Comparison of ENCODE assay signal across 12 cellular contexts in genomic region chrX:30283456-30284200, GRCh38. TPM values are rescaled to one million over a fixed set of nuclear protein-coding genes. Genes with fewer than 3 reads are reported as not detected.
A peak's percentile ranks its signal among the peaks of the same experiment; 100 is the strongest.
DNase-seq lines count a peak whose midpoint lies in the region; ATAC-seq and TF ChIP-seq lines count a peak whose summit lies in the region.
"Had no signal": no experiment of that assay in that cellular context is flagged by ENCODE, and none has a peak within 500 bp of the region (broad histone marks: within the 10 kb centered on the region; RNA-seq: fewer than 3 reads in every experiment).

No MANE protein-coding gene starts in this region.

- CTCF ChIA-PET in BJ (lab: Yijun Ruan, JAX): no interaction called here

- peak; percentile 77 for DNase-seq in BJ (ENCODE audit: low read depth)
- peak; percentile 93 for DNase-seq in HT1080 (ENCODE audit: low read depth)
- peak; percentile 45 for DNase-seq in amniotic stem cell (lab: John Stamatoyannopoulos, UW)
- peak; percentile 72 for DNase-seq in kidney epithelial cell (ENCODE audit: low read depth)
- DNase-seq in NCI-H524 treated with DMSO at 0.1 percent for 48 hours (lab: John Stamatoyannopoulos, UW): no peak
- no peak for DNase-seq in DMS 273 (lab: John Stamatoyannopoulos, UW; ENCODE audit: unreplicated experiment)
- DNase-seq in HuH-7 (ENCODE audit: low spot score): no peak
- DNase-seq: activated CD4-positive, alpha-beta T cell treated with anti-CD3 and anti-CD28 coated beads, Interleukin-2, amount 50 U/mL, for 48 hours; NCI-H1694; spleen had no signal

- no peak for ATAC-seq in HG03045 (IDR thresholded peaks at IDR 0.05; ENCODE audit: unreplicated experiment)

- POLR2A ChIA-PET in BJ (lab: Charles Lee): no interaction called here

- H3K36me3 ChIP-seq in BJ (ENCODE audit: control insufficient read depth, insufficient read depth, low read length): no peaks in the 10 kb centered on the region
- no peaks in the 10 kb centered on the region for H3K36me3 ChIP-seq in kidney epithelial cell (ENCODE audit: control insufficient read depth, insufficient read depth, low read length)
- H3K36me3 ChIP-seq: spleen had no signal

- TF ChIP-seq CTCF in BJ (IDR thresholded peaks at IDR 0.05; ENCODE audit: insufficient read depth, low read depth, low read length) (no peak), kidney epithelial cell (IDR thresholded peaks at IDR 0.05; ENCODE audit: insufficient read depth, low read length, poor library complexity, severe bottlenecking) (no peak)

- H3K4me3 ChIP-seq in BJ (ENCODE audit: low read depth, low read length): no peak overlapping the region
- no peak overlapping the region for H3K4me3 ChIP-seq in kidney epithelial cell (ENCODE audit: low read depth, low read length)
- H3K4me3 ChIP-seq: spleen had no signal

- no peaks in the 10 kb centered on the region for H3K27me3 ChIP-seq in BJ (ENCODE audit: control insufficient read depth, insufficient read depth, low read length)
- H3K27me3 ChIP-seq in kidney epithelial cell (ENCODE audit: control insufficient read depth, insufficient read depth, low read length): no peaks in the 10 kb centered on the region
- H3K27me3 ChIP-seq: spleen had no signal

RNA-seq across cellular contexts. Expression of gene NR0B1, which starts 25.6 kb away (rescaled TPM):
- 0.05 and 0.10 TPM in 2 replicates for polyA plus RNA-seq in BJ (2011; rRNA removed)
- polyA minus RNA-seq in BJ (2011; rRNA and poly(A)+ RNA removed): not detected in 2 replicates
- total RNA-seq in HT1080 (2014; rRNA removed; shearing (Covaris generic)): not detected in 2 replicates
- not detected in 2 replicates for polyA plus RNA-seq in HT1080 (2015; cell fraction: cytosol; rRNA removed)
- polyA plus RNA-seq in HT1080 (2015; cell fraction: nucleus; rRNA removed): not detected in 2 replicates
- 0.41 and 1.6 TPM in 2 replicates for total RNA-seq in kidney epithelial cell
- total RNA-seq: spleen, urinary bladder had no signal
- polyA plus RNA-seq: spleen, urinary bladder had no signal

RNA-seq across cellular contexts. Expression of gene MAGEB1, which starts 36.7 kb away (rescaled TPM):
- not detected in 2 replicates for polyA plus RNA-seq in BJ (2011; rRNA removed)
- not detected in 2 replicates for polyA minus RNA-seq in BJ (2011; rRNA and poly(A)+ RNA removed)
- not detected in 2 replicates for total RNA-seq in HT1080 (2014; rRNA removed; shearing (Covaris generic))
- polyA plus RNA-seq in HT1080 (2015; cell fraction: cytosol; rRNA removed): not detected in 2 replicates
- polyA plus RNA-seq in HT1080 (2015; cell fraction: nucleus; rRNA removed): not detected in 2 replicates
- total RNA-seq in kidney epithelial cell: not detected in 2 replicates
- total RNA-seq: spleen, urinary bladder had no signal
- polyA plus RNA-seq: spleen, urinary bladder had no signal

RNA-seq across cellular contexts. Expression of gene MAGEB4, which starts 41.8 kb away (rescaled TPM):
- polyA plus RNA-seq in BJ (2011; rRNA removed): not detected in 2 replicates
- polyA minus RNA-seq in BJ (2011; rRNA and poly(A)+ RNA removed): not detected in 2 replicates
- not detected in 2 replicates for total RNA-seq in HT1080 (2014; rRNA removed; shearing (Covaris generic))
- not detected in 2 replicates for polyA plus RNA-seq in HT1080 (2015; cell fraction: cytosol; rRNA removed)
- polyA plus RNA-seq in HT1080 (2015; cell fraction: nucleus; rRNA removed): not detected in 2 replicates
- not detected in 2 replicates for total RNA-seq in kidney epithelial cell
- total RNA-seq: spleen, urinary bladder had no signal
- polyA plus RNA-seq: spleen, urinary bladder had no signal

RNA-seq across cellular contexts. Expression of gene MAGEB3, which starts 53.2 kb away (rescaled TPM):
- polyA plus RNA-seq in BJ (2011; rRNA removed): not detected in 2 replicates
- polyA minus RNA-seq in BJ (2011; rRNA and poly(A)+ RNA removed): not detected in 2 replicates
- not detected in 2 replicates for total RNA-seq in HT1080 (2014; rRNA removed; shearing (Covaris generic))
- 0.36 TPM in 1 of 2 replicates, not detected in the other for polyA plus RNA-seq in HT1080 (2015; cell fraction: cytosol; rRNA removed)
- 0.32 TPM in 1 of 2 replicates, not detected in the other for polyA plus RNA-seq in HT1080 (2015; cell fraction: nucleus; rRNA removed)
- not detected in 2 replicates for total RNA-seq in kidney epithelial cell
- total RNA-seq: spleen, urinary bladder had no signal
- polyA plus RNA-seq: urinary bladder had no signal

Comparison
In these comparisons a context has a peak if more than half of its experiments do, and no peak if none do; other contexts are left out.
1. DNase-seq: peak in BJ (single experiment), HT1080 (single experiment), amniotic stem cell (single experiment) and kidney epithelial cell (single experiment); none in NCI-H524 treated with DMSO at 0.1 percent for 48 hours (single experiment), DMS 273 (single experiment) and HuH-7 (single experiment).